Comparison of ENCODE assay signal across 9 cellular contexts in genomic region chr10:73166972-73167371, GRCh38. TPM values are rescaled to one million over a fixed set of nuclear protein-coding genes. Genes with fewer than 3 reads are reported as not detected.
DNase-seq lines count a peak whose midpoint lies in the region; ATAC-seq and TF ChIP-seq lines count a peak whose summit lies in the region.
"Had no signal": no experiment of that assay in that cellular context is flagged by ENCODE, and none has a peak within 500 bp of the region (broad histone marks: within the 10 kb centered on the region; RNA-seq: fewer than 3 reads in every experiment).

No MANE protein-coding gene starts in this region.

- peaks cover 3% of the 10 kb centered on the region; the same call in 1 of the 2 replicates for H4K20me1 ChIP-seq in DND-41 (ENCODE audit: insufficient read depth, low read length)

- peak overlapping the region; percentile 82 for H3K9ac ChIP-seq in DND-41 (ENCODE audit: low read depth, low read length)

- no peak for TF ChIP-seq EP300 in esophagus muscularis mucosa (IDR thresholded peaks at IDR 0.05)

- TF ChIP-seq POLR2A in esophagus muscularis mucosa (IDR thresholded peaks at IDR 0.05; ENCODE audit: low read depth), result no peak
- no peak for TF ChIP-seq POLR2A in prostate gland (IDR thresholded peaks at IDR 0.05)

- H3K4me3 ChIP-seq in DND-41 (ENCODE audit: low read depth in 1 of 2, low read length in 2 of 2), result peak overlapping the region; percentile 61 to 94
- peak overlapping the region; percentile 74 to 77 for H3K4me3 ChIP-seq in Panc1 (ENCODE audit: low read depth in 2 of 2, low read length in 2 of 2)
- peak overlapping the region; percentile 67 to 89 (median 80) for H3K4me3 ChIP-seq in esophagus muscularis mucosa
- H3K4me3 ChIP-seq in prostate gland, result peak overlapping the region; percentile 75 to 86

- H3K79me2 ChIP-seq in DND-41 (ENCODE audit: insufficient read depth, low read length), result peaks cover 72% of the 10 kb centered on the region

- POLR2A ChIA-PET in Panc1 (lab: Charles Lee), result no interaction called here

- peaks cover 20% of the 10 kb centered on the region; the same call in 1 of the 2 replicates for H3K36me3 ChIP-seq in DND-41 (ENCODE audit: insufficient read depth, low read length)
- peaks cover 14% of the 10 kb centered on the region for H3K36me3 ChIP-seq in Panc1 (ENCODE audit: control insufficient read depth, insufficient read depth, low read length)
- H3K36me3 ChIP-seq in esophagus muscularis mucosa, result peaks cover 9 to 19% (median 18%) of the 10 kb centered on the region in 4 donors
- no peaks in the 10 kb centered on the region for H3K36me3 ChIP-seq in prostate gland

- TF ChIP-seq CTCF in DND-41 (IDR thresholded peaks at IDR 0.05; ENCODE audit: borderline replicate concordance, extremely low read depth, low read length, poor library complexity, severe bottlenecking) (no peak), Panc1 (IDR thresholded peaks at IDR 0.05) (no peak), esophagus muscularis mucosa (IDR thresholded peaks at IDR 0.05) (no peak), prostate gland (IDR thresholded peaks at IDR 0.05) (no peak)

- intact Hi-C loops in Panc1 (cut with micrococcal nuclease; ENCODE audit: unreplicated experiment) (no loop called here), esophagus muscularis mucosa (cut with DNase I) (no loop called here), prostate gland (cut with DNase I) (loop anchor here (5.0 kb wide), 2 partner anchors 70 to 85 kb away; partner anchors contain the start of genes MRPS16 and P4HA1)

- H3K4me2 ChIP-seq in DND-41 (ENCODE audit: insufficient read depth, low read length), result peak overlapping the region; percentile 97

- no TSS peak for BruUV-seq in Panc1 (replicated peaks; lab: Mats Ljungman, UMichigan)

- H3K9me3 ChIP-seq in DND-41 (ENCODE audit: insufficient read depth, low read length, severe bottlenecking) (no peaks in the 10 kb centered on the region), Panc1 (ENCODE audit: control insufficient read depth, insufficient read depth, low read depth, low read length) (no peaks in the 10 kb centered on the region), esophagus muscularis mucosa (no peaks in the 10 kb centered on the region), prostate gland (no peaks in the 10 kb centered on the region)

- H3K27ac ChIP-seq in DND-41 (ENCODE audit: low read length) (no peak overlapping the region), Panc1 (ENCODE audit: low read length) (peak overlapping the region; percentile 93), esophagus muscularis mucosa (replicated peaks in 1 of 4) (peak overlapping the region; percentile 91 to 98 (median 94)), prostate gland (peak overlapping the region in 1 of 2 donors; percentile 93)

- in situ Hi-C loops in Panc1 (cut with HindIII; ENCODE audit: low pct_unique_long_range_greater_than_20kb, low sequenced_read_pairs), result no loop called here

- no peak overlapping the region for H2AFZ ChIP-seq in DND-41 (ENCODE audit: low read depth, low read length)

- WGBS in esophagus muscularis mucosa, result 80% methylated on average over 2 of the region's 2 CpGs
- 81% methylated on average over 2 of the region's 2 CpGs for WGBS in prostate gland

- H3K4me1 ChIP-seq in DND-41 (ENCODE audit: insufficient read depth, low read length) (peaks cover 56% of the 10 kb centered on the region), Panc1 (ENCODE audit: control insufficient read depth, insufficient read depth, low read length) (0 out of 2 replicates have a peak, but pooled peaks cover 4% of the 10 kb centered on the region), esophagus muscularis mucosa (peaks cover 34 to 61% (median 56%) of the 10 kb centered on the region in 4 donors), prostate gland (replicated peaks) (peaks cover 11% of the 10 kb centered on the region)

- ATAC-seq in DND-41 (ENCODE audit: insufficient read depth, low read depth) (no peak), Panc1 (no peak), HG02970 (IDR thresholded peaks at IDR 0.05; ENCODE audit: low FRiP score, unreplicated experiment) (no peak)

- CTCF ChIA-PET in Panc1 (lab: Charles Lee), result no interaction called here

- H3K27me3 ChIP-seq in DND-41 (ENCODE audit: insufficient read depth, low read length, poor library complexity), result no peaks in the 10 kb centered on the region
- H3K27me3 ChIP-seq in Panc1 (ENCODE audit: control insufficient read depth, insufficient read depth, low read length), result no peaks in the 10 kb centered on the region
- no peaks in the 10 kb centered on the region for H3K27me3 ChIP-seq in esophagus muscularis mucosa
- H3K27me3 ChIP-seq in prostate gland (replicated peaks; ENCODE audit: insufficient read depth), result no peaks in the 10 kb centered on the region

- no peak for DNase-seq in DND-41
- DNase-seq in Panc1 (ENCODE audit: low read depth, low spot score), result no peak
- DNase-seq in esophagus muscularis mucosa (ENCODE audit: extremely low spot score), result no peak
- no peak for DNase-seq in prostate gland (ENCODE audit: low spot score)
- DNase-seq in DMS 273 treated with DMSO at 0.1 percent for 48 hours (lab: John Stamatoyannopoulos, UW), result no peak
- no peak for DNase-seq in activated CD4-positive, CD25-positive, alpha-beta regulatory T cell treated with anti-CD3 and anti-CD28 coated beads, Interleukin-2, amount 50 U/mL, for 72 hours
- DNase-seq in nucleus accumbens (lab: John Stamatoyannopoulos, UW), result no peak
- DNase-seq: NCI-H1105 had no signal

RNA-seq across cellular contexts. Expression of gene ECD, which starts 0.8 kb away (rescaled TPM):
- 53.9 TPM for total RNA-seq in Panc1 (2021; ENCODE audit: unreplicated experiment)
- 37.0 TPM for polyA plus RNA-seq in Panc1 (2012; ENCODE audit: insufficient read length)
- total RNA-seq in esophagus muscularis mucosa, result 10 to 100 TPM; 22.7 to 30.3 (median 25.5) TPM
- total RNA-seq in prostate gland, result 10 to 100 TPM; 26.0 to 40.7 TPM

RNA-seq across cellular contexts. Expression of gene FAM149B1, which starts 0.9 kb away (rescaled TPM):
- total RNA-seq in Panc1 (2021; ENCODE audit: unreplicated experiment) (20.8 TPM), esophagus muscularis mucosa (10 to 100 TPM; 14.1 to 18.0 (median 14.9) TPM), prostate gland (10 to 100 TPM; 15.8 to 17.7 TPM)
- polyA plus RNA-seq in Panc1 (2012; ENCODE audit: insufficient read length), result 16.3 TPM

RNA-seq across cellular contexts. Expression of gene NUDT13, which starts 56.7 kb away (rescaled TPM):
- total RNA-seq in Panc1 (2021; ENCODE audit: unreplicated experiment) (6.1 TPM), esophagus muscularis mucosa (1 to 10 TPM; 1.3 to 3.4 (median 2.5) TPM), prostate gland (1 to 10 TPM in 1 of 2 donors, under 1 TPM in 1; 0.97 to 1.6 TPM)
- 3.2 TPM for polyA plus RNA-seq in Panc1 (2012; ENCODE audit: insufficient read length)
